In the genomic region with DNA sequence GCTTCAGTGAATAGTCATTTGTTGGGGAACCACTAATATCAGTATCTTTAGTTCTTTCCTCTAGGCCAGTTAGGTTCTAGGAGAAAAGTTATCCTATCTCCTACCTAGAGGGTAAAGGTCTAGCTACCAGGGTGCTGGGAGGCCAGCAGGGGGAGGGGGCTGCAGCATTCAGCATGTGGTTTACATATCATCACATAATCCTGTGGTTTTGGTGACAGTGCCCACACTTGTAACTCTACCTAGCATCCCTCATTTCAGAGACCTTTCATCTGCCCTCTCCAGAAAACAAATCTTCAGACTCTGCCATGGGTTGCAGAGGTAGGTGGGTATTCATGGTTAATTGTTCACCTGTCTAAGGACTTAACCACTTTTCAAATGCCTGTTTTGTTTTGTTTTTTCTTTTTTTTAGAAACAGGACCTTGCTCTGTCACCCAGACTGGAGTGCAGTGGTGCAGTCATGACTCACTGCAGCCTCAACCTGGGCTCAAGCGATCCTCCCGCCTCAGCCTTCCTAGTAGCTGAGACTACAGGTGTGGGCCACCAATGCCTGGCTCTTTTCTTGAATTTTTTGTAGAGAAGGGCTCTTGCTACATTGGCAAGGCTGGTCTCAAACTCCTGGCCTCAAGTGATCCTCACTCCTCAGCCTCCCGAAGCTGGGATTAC, we compare ENCODE assay signal across 22 cellular contexts.
DNase-seq lines count a peak whose midpoint lies in the region; ATAC-seq and TF ChIP-seq lines count a peak whose summit lies in the region.
"Had no signal": no experiment of that assay in that cellular context is flagged by ENCODE, and none has a peak within 500 bp of the region (broad histone marks: within the 10 kb centered on the region; RNA-seq: fewer than 3 reads in every experiment).

No MANE protein-coding gene starts in this region.

- H4K20me1 ChIP-seq in smooth muscle cell (ENCODE audit: low read depth) = no peaks in the 10 kb centered on the region

- no peaks in the 10 kb centered on the region for H3K9me3 Mint-ChIP-seq in activated T-cell treated with anti-CD3 and anti-CD28 coated beads, Interleukin-2, amount 50 U/mL, for 4 hours
- H3K9me3 Mint-ChIP-seq in activated T-helper 17 cell treated with anti-CD3 and anti-CD28 coated beads, Interleukin-2, amount 50 U/mL, for 72 hours = no peaks in the 10 kb centered on the region
- H3K9me3 Mint-ChIP-seq: IgD-negative memory B cell, neural progenitor cell had no signal

- H3K4me1 Mint-ChIP-seq in activated T-cell treated with anti-CD3 and anti-CD28 coated beads, Interleukin-2, amount 50 U/mL, for 4 hours (ENCODE audit: low read depth) = peaks cover 23% of the 10 kb centered on the region
- peaks cover 5% of the 10 kb centered on the region for H3K4me1 Mint-ChIP-seq in activated T-helper 17 cell treated with anti-CD3 and anti-CD28 coated beads, Interleukin-2, amount 50 U/mL, for 72 hours
- H3K4me1 Mint-ChIP-seq: neural progenitor cell had no signal

- POLR2A ChIA-PET in HEK293 (lab: Yijun Ruan, JAX) = no interaction called here

- H3K36me3 Mint-ChIP-seq in activated T-cell treated with anti-CD3 and anti-CD28 coated beads, Interleukin-2, amount 50 U/mL, for 4 hours (ENCODE audit: insufficient read depth) = no peaks in the 10 kb centered on the region
- H3K36me3 Mint-ChIP-seq in activated T-helper 17 cell treated with anti-CD3 and anti-CD28 coated beads, Interleukin-2, amount 50 U/mL, for 72 hours (ENCODE audit: low read depth) = no peaks in the 10 kb centered on the region
- H3K36me3 Mint-ChIP-seq: CD14-positive monocyte, IgD-negative memory B cell, neural progenitor cell had no signal

- H3K27ac ChIP-seq in HEK293 (ENCODE audit: extremely low read depth, low read depth, low read length) (no peak overlapping the region), spleen (no peak overlapping the region), smooth muscle cell (ENCODE audit: low read depth) (no peak overlapping the region)
- H3K27ac ChIP-seq: neural progenitor cell, psoas muscle, suprapubic skin, uterus had no signal

- no peaks in the 10 kb centered on the region for H3K79me2 ChIP-seq in smooth muscle cell (ENCODE audit: low read depth)

- H3K27ac Mint-ChIP-seq in activated T-helper 17 cell treated with anti-CD3 and anti-CD28 coated beads, Interleukin-2, amount 50 U/mL, for 72 hours = peak overlapping the region; percentile 5
- H3K27ac Mint-ChIP-seq: neural progenitor cell had no signal

- H3K9me3 ChIP-seq in HEK293 (ENCODE audit: control insufficient read depth, insufficient read depth, low read depth, low read length) (no peaks in the 10 kb centered on the region), spleen (no peaks in the 10 kb centered on the region), smooth muscle cell (replicated peaks; ENCODE audit: low read depth) (no peaks in the 10 kb centered on the region)
- H3K9me3 ChIP-seq: MG63, psoas muscle, suprapubic skin, uterus had no signal

- H3K27me3 ChIP-seq in spleen (replicated peaks in 1 of 7) = no peaks in the 10 kb centered on the region
- peaks cover 27% of the 10 kb centered on the region for H3K27me3 ChIP-seq in smooth muscle cell (ENCODE audit: low read depth)
- H3K27me3 ChIP-seq: uterus had no signal

- no peak for TF ChIP-seq POLR2A in spleen (IDR thresholded peaks at IDR 0.05)

- no peaks in the 10 kb centered on the region for H3F3A ChIP-seq in smooth muscle cell (ENCODE audit: low read depth)

- no peaks in the 10 kb centered on the region for H3K27me3 Mint-ChIP-seq in activated T-cell treated with anti-CD3 and anti-CD28 coated beads, Interleukin-2, amount 50 U/mL, for 4 hours (ENCODE audit: low read depth)
- no peaks in the 10 kb centered on the region for H3K27me3 Mint-ChIP-seq in activated T-helper 17 cell treated with anti-CD3 and anti-CD28 coated beads, Interleukin-2, amount 50 U/mL, for 72 hours
- H3K27me3 Mint-ChIP-seq: IgD-negative memory B cell had no signal

- H3K4me3 ChIP-seq in HEK293 (ENCODE audit: low read depth, low read length) (no peak overlapping the region), spleen (no peak overlapping the region), smooth muscle cell (no peak overlapping the region)
- H3K4me3 ChIP-seq: MG63, neural progenitor cell, psoas muscle, suprapubic skin, uterus had no signal

- no peak overlapping the region for H3K4me2 ChIP-seq in smooth muscle cell
- H3K4me2 ChIP-seq: neural progenitor cell had no signal

- intact Hi-C loops in spleen (cut with DNase I; ENCODE audit: low total_unique reads) = no loop called here

- no peak for DNase-seq in activated T-cell treated with anti-CD3 and anti-CD28 coated beads, Interleukin-2, amount 50 U/mL, for 4 hours
- no peak for DNase-seq in activated T-cell treated with anti-CD3 and anti-CD28 coated beads, Interleukin-2, amount 50 U/mL, for 1 hour
- DNase-seq in spleen = peak; percentile 31
- DNase-seq in smooth muscle cell (lab: John Stamatoyannopoulos, UW; ENCODE audit: unreplicated experiment) = no peak
- DNase-seq in omental fat pad (ENCODE audit: low spot score) = no peak
- DNase-seq: amygdala; dermis blood vessel endothelial cell; hippocampal formation; MG63; NCI-H1436 treated with DMSO at 0.1 percent for 48 hours; NCI-H524 treated with DMSO at 0.1 percent for 48 hours; psoas muscle; stimulated activated CD8-positive, alpha-beta memory T cell treated with anti-CD3 and anti-CD28 coated beads, Interleukin-4, amount 100 ng/mL, for 48 hours; uterus had no signal

- no peak overlapping the region for H2AFZ ChIP-seq in smooth muscle cell (ENCODE audit: low read depth)
- H2AFZ ChIP-seq: neural progenitor cell had no signal

- peak; percentile 51 to 52 for ATAC-seq in activated T-cell treated with anti-CD3 and anti-CD28 coated beads, Interleukin-2, amount 50 U/mL, for 4 hours
- peak; percentile 67 for ATAC-seq in activated T-helper 17 cell treated with anti-CD3 and anti-CD28 coated beads, Interleukin-2, amount 50 U/mL, for 72 hours (replicated peaks)
- ATAC-seq in GM21786 (IDR thresholded peaks at IDR 0.05; ENCODE audit: unreplicated experiment) = no peak
- no peak for ATAC-seq in omental fat pad (ENCODE audit: low FRiP score)
- ATAC-seq: psoas muscle, SK-N-SH treated with all-trans-retinoic acid at 6 μM for 48 hours had no signal

- no peak overlapping the region for H3K9ac ChIP-seq in smooth muscle cell (ENCODE audit: low read depth)
- H3K9ac ChIP-seq: neural progenitor cell had no signal

- H3K4me3 Mint-ChIP-seq in activated T-cell treated with anti-CD3 and anti-CD28 coated beads, Interleukin-2, amount 50 U/mL, for 4 hours = no peak overlapping the region
- no peak overlapping the region for H3K4me3 Mint-ChIP-seq in activated T-helper 17 cell treated with anti-CD3 and anti-CD28 coated beads, Interleukin-2, amount 50 U/mL, for 72 hours
- H3K4me3 Mint-ChIP-seq: CD14-positive monocyte, neural progenitor cell had no signal

- TF ChIP-seq CTCF in HEK293 (tag by site-specific recombination; IDR thresholded peaks at IDR 0.05) = no peak
- TF ChIP-seq CTCF in spleen (IDR thresholded peaks at IDR 0.05 in 8 of 11, conservative IDR thresholded peaks at IDR 0.05 in 3 of 11) = no peak
- TF ChIP-seq CTCF in smooth muscle cell (IDR thresholded peaks at IDR 0.05; ENCODE audit: borderline replicate concordance, insufficient read depth, poor library complexity, severe bottlenecking) = no peak
- no peak for TF ChIP-seq CTCF in omental fat pad (IDR thresholded peaks at IDR 0.05)

- CTCF ChIA-PET in HEK293 (lab: Yijun Ruan, JAX) = interaction anchor here (0.7 kb wide), 1 partner anchor 57 kb away, joined by 3 read pairs; no protein-coding TSS in a partner anchor

- peaks cover 6% of the 10 kb centered on the region; the same call in 1 of the 2 replicates for H3K4me1 ChIP-seq in HEK293 (ENCODE audit: control insufficient read depth, insufficient read depth, low read length)
- peaks cover 0 to 16% (median 6%) of the 10 kb centered on the region in 6 donors for H3K4me1 ChIP-seq in spleen
- H3K4me1 ChIP-seq in smooth muscle cell (ENCODE audit: low read depth) = no peaks in the 10 kb centered on the region
- H3K4me1 ChIP-seq: neural progenitor cell, psoas muscle, suprapubic skin, uterus had no signal

- H3K36me3 ChIP-seq in HEK293 (ENCODE audit: control insufficient read depth in 2 of 2, insufficient read depth in 1 of 2, low read length in 2 of 2) (no peaks in the 10 kb centered on the region), spleen (no peaks in the 10 kb centered on the region), smooth muscle cell (ENCODE audit: low read depth) (no peaks in the 10 kb centered on the region)
- H3K36me3 ChIP-seq: MG63, neural progenitor cell, suprapubic skin, uterus had no signal

- 88 to 97% (median 96%) methylated on average over 3 of the region's 3 CpGs for WGBS in spleen, 5 donors
- 84% methylated on average over 3 of the region's 3 CpGs for WGBS in smooth muscle cell (ENCODE audit: low lambda C conversion rate)

TF ChIP-seq in HEK293, 187 proteins besides CTCF, POLR2A, EP300 and RAD21:
- TF ChIP-seq, protein P1, sequence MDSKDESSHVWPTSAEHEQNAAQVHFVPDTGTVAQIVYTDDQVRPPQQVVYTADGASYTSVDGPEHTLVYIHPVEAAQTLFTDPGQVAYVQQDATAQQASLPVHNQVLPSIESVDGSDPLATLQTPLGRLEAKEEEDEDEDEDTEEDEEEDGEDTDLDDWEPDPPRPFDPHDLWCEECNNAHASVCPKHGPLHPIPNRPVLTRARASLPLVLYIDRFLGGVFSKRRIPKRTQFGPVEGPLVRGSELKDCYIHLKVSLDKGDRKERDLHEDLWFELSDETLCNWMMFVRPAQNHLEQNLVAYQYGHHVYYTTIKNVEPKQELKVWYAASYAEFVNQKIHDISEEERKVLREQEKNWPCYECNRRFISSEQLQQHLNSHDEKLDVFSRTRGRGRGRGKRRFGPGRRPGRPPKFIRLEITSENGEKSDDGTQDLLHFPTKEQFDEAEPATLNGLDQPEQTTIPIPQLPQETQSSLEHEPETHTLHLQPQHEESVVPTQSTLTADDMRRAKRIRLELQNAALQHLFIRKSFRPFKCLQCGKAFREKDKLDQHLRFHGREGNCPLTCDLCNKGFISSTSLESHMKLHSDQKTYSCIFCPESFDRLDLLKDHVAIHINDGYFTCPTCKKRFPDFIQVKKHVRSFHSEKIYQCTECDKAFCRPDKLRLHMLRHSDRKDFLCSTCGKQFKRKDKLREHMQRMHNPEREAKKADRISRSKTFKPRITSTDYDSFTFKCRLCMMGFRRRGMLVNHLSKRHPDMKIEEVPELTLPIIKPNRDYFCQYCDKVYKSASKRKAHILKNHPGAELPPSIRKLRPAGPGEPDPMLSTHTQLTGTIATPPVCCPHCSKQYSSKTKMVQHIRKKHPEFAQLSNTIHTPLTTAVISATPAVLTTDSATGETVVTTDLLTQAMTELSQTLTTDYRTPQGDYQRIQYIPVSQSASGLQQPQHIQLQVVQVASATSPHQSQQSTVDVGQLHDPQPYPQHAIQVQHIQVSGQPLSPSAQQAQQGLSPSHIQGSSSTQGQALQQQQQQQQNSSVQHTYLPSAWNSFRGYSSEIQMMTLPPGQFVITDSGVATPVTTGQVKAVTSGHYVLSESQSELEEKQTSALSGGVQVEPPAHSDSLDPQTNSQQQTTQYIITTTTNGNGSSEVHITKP (tag by site-specific recombination; IDR thresholded peaks at IDR 0.05) = peak; percentile 31; the same call in 1 of the 2 replicates
- TF ChIP-seq GLIS1 (tag by site-specific recombination; IDR thresholded peaks at IDR 0.05) = no peak

Comparison
In these comparisons a context has a peak if more than half of its experiments do, and no peak if none do; other contexts are left out.
1. ATAC-seq: peak in activated T-cell treated with anti-CD3 and anti-CD28 coated beads, Interleukin-2, amount 50 U/mL, for 4 hours (2 of 2) and activated T-helper 17 cell treated with anti-CD3 and anti-CD28 coated beads, Interleukin-2, amount 50 U/mL, for 72 hours (single experiment); none in GM21786 (single experiment) and omental fat pad (single experiment).